Comparison of ENCODE assay signal across 26 cellular contexts in the genomic region with DNA sequence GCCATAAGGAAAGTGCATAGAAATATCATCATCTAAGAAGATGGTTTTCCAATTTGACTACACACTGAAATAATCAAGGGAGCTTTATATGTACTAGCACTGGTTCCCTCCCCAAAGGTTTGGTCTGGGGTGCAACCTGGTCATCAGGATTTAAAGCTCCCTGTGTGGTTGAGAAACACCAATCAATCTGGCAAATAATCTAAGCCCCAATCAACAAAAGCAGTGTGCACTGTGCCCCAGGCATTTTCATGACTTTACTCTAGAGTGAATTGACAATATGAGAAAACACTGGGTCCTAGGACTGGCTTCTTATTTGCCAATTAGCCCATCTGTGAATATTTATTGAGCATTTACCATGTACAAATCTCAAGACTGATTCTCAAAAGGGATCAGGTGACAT.
"Had no signal": no experiment of that assay in that cellular context is flagged by ENCODE, and none has a peak within 500 bp of the region (broad histone marks: within the 10 kb centered on the region; RNA-seq: fewer than 3 reads in every experiment).

No MANE protein-coding gene starts in this region.

- H3K36me3 ChIP-seq: esophagus squamous epithelium, gastrocnemius medialis, pancreas, suprapubic skin, transverse colon, upper lobe of right lung had no signal

- H3K9me3 Mint-ChIP-seq: stimulated activated naive CD8-positive, alpha-beta T cell treated with anti-CD3 and anti-CD28 coated beads, Interleukin-15, amount 100 ng/mL, for 72 hours had no signal

- H3K27ac Mint-ChIP-seq: effector memory CD8-positive, alpha-beta T cell; memory B cell; naive thymus-derived CD4-positive, alpha-beta T cell; progenitor cell of endocrine pancreas; stimulated activated naive CD8-positive, alpha-beta T cell treated with anti-CD3 and anti-CD28 coated beads, Interleukin-15, amount 100 ng/mL, for 72 hours had no signal

- H3K27ac ChIP-seq: esophagus squamous epithelium, gastrocnemius medialis, pancreas, suprapubic skin, transverse colon, upper lobe of right lung had no signal

- H3K4me1 Mint-ChIP-seq: memory B cell; naive thymus-derived CD4-positive, alpha-beta T cell; stimulated activated naive CD8-positive, alpha-beta T cell treated with anti-CD3 and anti-CD28 coated beads, Interleukin-15, amount 100 ng/mL, for 72 hours had no signal

- H3K4me3 ChIP-seq: esophagus squamous epithelium, gastrocnemius medialis, lung, mucosa of descending colon, pancreas, smooth muscle cell, suprapubic skin, transverse colon, upper lobe of right lung had no signal

- H3K4me3 Mint-ChIP-seq: effector memory CD8-positive, alpha-beta T cell; memory B cell; naive thymus-derived CD4-positive, alpha-beta T cell; stimulated activated naive CD8-positive, alpha-beta T cell treated with anti-CD3 and anti-CD28 coated beads, Interleukin-15, amount 100 ng/mL, for 72 hours had no signal

- H3K27me3 Mint-ChIP-seq: progenitor cell of endocrine pancreas had no signal

- H3K27me3 ChIP-seq: pancreas, transverse colon had no signal

- DNase-seq: cortex of kidney; effector memory CD8-positive, alpha-beta T cell; erythroblast; esophagus squamous epithelium; gastrocnemius medialis; head of caudate nucleus; mucosa of descending colon; naive thymus-derived CD4-positive, alpha-beta T cell; occipital lobe; pancreas; stimulated activated CD4-positive, alpha-beta T cell treated with anti-CD3 and anti-CD28 coated beads, Interleukin-12 subunit alpha, Interleukin-12 subunit beta, amount 100 ng/mL, for 4 hours; stimulated activated CD4-positive, alpha-beta T cell treated with anti-CD3 and anti-CD28 coated beads, Interleukin-1b, Interleukin-23, amount 100 ng/mL, for 48 hours; stimulated activated CD4-positive, alpha-beta T cell treated with anti-CD3 and anti-CD28 coated beads, Interleukin-4, amount 100 ng/mL, for 1 hour; stimulated activated CD8-positive, alpha-beta memory T cell treated with anti-CD3 and anti-CD28 coated beads, Interleukin-4, amount 100 ng/mL, for 48 hours; stimulated activated naive CD4-positive, alpha-beta T cell; stimulated activated naive CD8-positive, alpha-beta T cell treated with anti-CD3 and anti-CD28 coated beads, Interleukin-15, amount 100 ng/mL, for 72 hours; transverse colon; upper lobe of right lung had no signal

- H3K4me1 ChIP-seq: gastrocnemius medialis, pancreas, suprapubic skin, transverse colon, upper lobe of right lung had no signal

- FAIRE-seq: endometrium, keratinocyte, pancreas had no signal

- H3K36me3 Mint-ChIP-seq: memory B cell; naive thymus-derived CD4-positive, alpha-beta T cell had no signal

- H3K9me3 ChIP-seq: esophagus squamous epithelium, gastrocnemius medialis, mucosa of descending colon, pancreas, suprapubic skin, transverse colon had no signal

- ATAC-seq: effector memory CD8-positive, alpha-beta T cell; gastrocnemius medialis; mucosa of descending colon; naive thymus-derived CD4-positive, alpha-beta T cell; pancreas; sciatic nerve; stimulated activated naive CD8-positive, alpha-beta T cell treated with anti-CD3 and anti-CD28 coated beads, Interleukin-15, amount 100 ng/mL, for 72 hours; upper lobe of right lung had no signal
